1 cellular context compared by ENCODE assay signal in genomic region chr17:7850118-7850504, GRCh38.
TF ChIP-seq lines count a peak whose summit lies in the region.

No MANE protein-coding gene starts in this region.

TF ChIP-seq in HCT116, 20 proteins besides CTCF, POLR2A, EP300 and RAD21:
- TF ChIP-seq EZH2phosphoT487 (IDR thresholded peaks at IDR 0.05; ENCODE audit: borderline replicate concordance) (no peak), ZNF274 (IDR thresholded peaks at IDR 0.05; ENCODE audit: low read depth, low read length) (no peak), JUND (IDR thresholded peaks at IDR 0.05) (no peak), YY1 (IDR thresholded peaks at IDR 0.05; ENCODE audit: extremely low read depth, insufficient replicate concordance, low read depth, low read length) (no peak), POLR2AphosphoS5 (IDR thresholded peaks at IDR 0.05; ENCODE audit: low read depth, low read length) (no peak), ZFX (IDR thresholded peaks at IDR 0.05) (no peak), TCF7L2 (IDR thresholded peaks at IDR 0.05; ENCODE audit: borderline replicate concordance, extremely low read depth, insufficient read depth, insufficient read length) (no peak), ATF3 (IDR thresholded peaks at IDR 0.05) (no peak), SRF (IDR thresholded peaks at IDR 0.05; ENCODE audit: low read depth) (no peak)
